ENCODE assay signal across 15 cellular contexts in the genomic region with DNA sequence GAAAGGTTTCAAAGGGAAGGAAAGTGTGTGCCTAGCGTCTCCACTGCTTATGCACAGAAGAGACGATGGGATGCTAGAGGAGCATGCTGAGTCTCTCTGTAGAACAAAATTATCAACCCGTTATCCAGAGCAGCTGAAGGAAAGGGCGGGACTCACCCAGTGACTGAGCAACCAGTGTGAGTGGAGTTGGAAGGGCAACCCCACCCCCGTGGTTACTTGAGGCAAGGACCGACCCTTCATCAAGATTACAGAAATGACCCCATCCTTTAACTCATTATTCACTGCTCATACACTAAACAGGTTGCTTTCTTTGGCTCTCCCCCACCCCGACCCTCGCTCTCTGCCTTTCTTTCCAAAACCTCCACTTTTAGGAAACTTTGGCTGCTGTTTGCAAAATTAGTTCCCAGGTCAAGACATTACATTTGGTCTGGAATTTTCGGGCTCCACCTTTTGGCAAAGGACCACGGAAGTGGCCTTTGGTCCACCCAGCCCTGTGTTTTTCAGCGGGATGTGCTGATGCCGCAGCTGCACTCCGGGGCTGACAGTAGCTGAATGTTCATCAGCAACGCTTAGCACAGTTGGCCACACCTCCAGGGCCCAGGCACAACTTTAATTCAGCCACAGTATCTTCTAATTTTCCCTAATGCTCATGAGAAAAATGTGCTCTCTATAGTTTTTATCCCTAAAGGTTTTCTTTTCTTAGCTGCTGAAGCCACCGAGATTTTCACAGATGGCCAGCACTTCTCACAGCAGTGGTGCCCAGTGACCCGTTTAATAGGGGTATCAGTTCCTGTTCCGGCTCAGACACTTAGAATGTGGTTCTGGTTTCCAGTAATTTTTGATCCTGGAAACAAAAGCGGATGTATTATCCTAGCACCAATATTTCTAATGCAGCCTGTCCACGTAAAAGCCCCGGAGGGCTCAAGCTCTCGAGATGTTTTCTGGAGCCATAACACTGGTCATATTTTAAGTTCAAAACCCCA.
DNase-seq lines count a peak whose midpoint lies in the region; ATAC-seq, FAIRE-seq and TF ChIP-seq lines count a peak whose summit lies in the region.
"Had no signal": no experiment of that assay in that cellular context is flagged by ENCODE, and none has a peak within 500 bp of the region (broad histone marks: within the 10 kb centered on the region; RNA-seq: fewer than 3 reads in every experiment).

No MANE protein-coding gene starts in this region.

- no peak for TF ChIP-seq RAD21 in GM12878 (IDR thresholded peaks at IDR 0.05; ENCODE audit: insufficient read depth, low read depth, low read length)

- no peak overlapping the region for H3K9ac ChIP-seq in GM12878 (ENCODE audit: control insufficient read depth, insufficient read depth, low read length)
- H3K9ac ChIP-seq: KMS-11 had no signal

- no peaks in the 10 kb centered on the region for H3K36me3 ChIP-seq in GM12878 (ENCODE audit: control insufficient read depth in 2 of 2, insufficient read depth in 2 of 2, low read length in 1 of 2)
- H3K36me3 ChIP-seq: vagina had no signal

- CTCF ChIA-PET in GM12878 (lab: Yijun Ruan, JAX): interaction anchor here (1.0 to 4.7 kb wide), 7 partner anchors 12 to 555 kb away, joined by 3 to 31 read pairs (median 7); no protein-coding TSS in a partner anchor

- peaks cover 24% of the 10 kb centered on the region for H3K4me1 ChIP-seq in GM12878 (ENCODE audit: control insufficient read depth, insufficient read depth, low read length)
- H3K4me1 ChIP-seq: A549, Caco-2 had no signal

- no peaks in the 10 kb centered on the region; the same call in 2 of the 3 replicates for H3K9me3 ChIP-seq in GM12878 (replicated peaks; ENCODE audit: control insufficient read depth, insufficient read depth, low read length)
- H3K9me3 ChIP-seq: A549, Caco-2, vagina had no signal

- no peak overlapping the region for H3K27ac ChIP-seq in GM12878 (ENCODE audit: control insufficient read depth, insufficient read depth)
- H3K27ac ChIP-seq: A549, epithelial cell of prostate, KMS-11, vagina had no signal

- intact Hi-C loops in GM12878 (cut with micrococcal nuclease; ENCODE audit: unreplicated experiment): no loop called here

- H3K9me3 Mint-ChIP-seq in type B pancreatic cell: no peaks in the 10 kb centered on the region

- no peak overlapping the region for H3K4me3 Mint-ChIP-seq in type B pancreatic cell

- no peaks in the 10 kb centered on the region for H4K20me1 ChIP-seq in GM12878 (ENCODE audit: control insufficient read depth, insufficient read depth)

- no peaks in the 10 kb centered on the region for H3K27me3 ChIP-seq in GM12878 (replicated peaks in 1 of 2; ENCODE audit: control insufficient read depth in 2 of 2, insufficient read depth in 2 of 2, low read length in 1 of 2)
- H3K27me3 ChIP-seq: vagina had no signal

- SMC1A ChIA-PET in GM12878 (lab: Charles Lee; ENCODE audit: uncharacterized antibody, unreplicated experiment): interaction anchor here (0.7 to 2.1 kb wide), 3 partner anchors 12 to 555 kb away, joined by 3 to 5 read pairs (median 3); no protein-coding TSS in a partner anchor

- H3K36me3 Mint-ChIP-seq in type B pancreatic cell: no peaks in the 10 kb centered on the region

- DNase-seq in activated effector memory CD4-positive, alpha-beta T cell treated with anti-CD3 and anti-CD28 coated beads, Interleukin-2, amount 50 U/mL, for 16 hours: peak; percentile 16
- no peak for DNase-seq in activated effector memory CD4-positive, alpha-beta T cell treated with Interleukin-2 at 50 U/mL for 16 hours
- DNase-seq in GM12878 (ENCODE audit: low read depth, low spot score) (peak; percentile 31), lung microvascular endothelial cell (ENCODE audit: low read depth in 2 of 2) (peak; percentile 39 to 52), type B pancreatic cell (ENCODE audit: extremely low spot score, unreplicated experiment) (peak; percentile 40), NCI-H187 treated with DMSO at 0.1 percent for 48 hours (lab: John Stamatoyannopoulos, UW) (no peak), NCI-H146 (lab: John Stamatoyannopoulos, UW) (no peak), NCI-H2196 treated with DMSO at 0.1 percent for 48 hours (lab: John Stamatoyannopoulos, UW; ENCODE audit: unreplicated experiment) (no peak)
- DNase-seq: activated CD4-positive, alpha-beta T cell treated with anti-CD3 and anti-CD28 coated beads, Interleukin-2, amount 50 U/mL, for 1 hour; Caco-2 had no signal

- no peak overlapping the region for H3K4me3 ChIP-seq in GM12878
- H3K4me3 ChIP-seq: A549, smooth muscle cell, vagina had no signal

- H3K4me2 ChIP-seq in GM12878 (ENCODE audit: control insufficient read depth, insufficient read depth): peak overlapping the region; percentile 1; the same call in 1 of the 2 replicates
- H3K4me2 ChIP-seq: A549, KMS-11, smooth muscle cell had no signal

- no TSS peak for BruUV-seq in GM12878 (replicated peaks; lab: Mats Ljungman, UMichigan)

- H3K27me3 Mint-ChIP-seq in type B pancreatic cell: peaks cover 21% of the 10 kb centered on the region

- WGBS in GM12878 (ENCODE audit: insufficient coverage, insufficient replicate concordance, low lambda C conversion rate, missing lambda C conversion rate): 40% methylated on average over 21 of the region's 21 CpGs

- no peaks in the 10 kb centered on the region for H3K79me2 ChIP-seq in GM12878 (ENCODE audit: control insufficient read depth, insufficient read depth, low read length)

- no peak for TF ChIP-seq EP300 in GM12878 (IDR thresholded peaks at IDR 0.05; ENCODE audit: borderline replicate concordance in 1 of 2, control insufficient read depth in 1 of 2, low read depth in 2 of 2, low read length in 2 of 2)

- TF ChIP-seq CTCF in GM12878 (IDR thresholded peaks at IDR 0.05 in 2 of 3, conservative IDR thresholded peaks at IDR 0.05 in 1 of 3; ENCODE audit: control insufficient read depth in 2 of 3, extremely low read depth in 1 of 3, insufficient read depth in 1 of 3, low read depth in 3 of 3, low read length in 3 of 3) (no peak), type B pancreatic cell (conservative IDR thresholded peaks at IDR 0.05) (no peak)

- no peak overlapping the region for H3K27ac Mint-ChIP-seq in type B pancreatic cell

- H3K4me1 Mint-ChIP-seq in type B pancreatic cell (ENCODE audit: unreplicated experiment): peaks cover 5% of the 10 kb centered on the region

- FAIRE-seq in GM12878 (lab: Jason Lieb, UNC): no peak
- FAIRE-seq: A549 had no signal

- in situ Hi-C loops in GM12878 (cut with MboI): loop anchor here (10.0 to 25.0 kb wide), 2 partner anchors 552 to 910 kb away; no protein-coding TSS in a partner anchor

- H2AFZ ChIP-seq in GM12878 (ENCODE audit: control insufficient read depth, low read depth, low read length): no peak overlapping the region

- RAD21 ChIA-PET in GM12878 (lab: Charles Lee; ENCODE audit: unreplicated experiment): interaction anchor here (0.9 to 3.1 kb wide), 3 partner anchors 11 to 555 kb away, joined by 4 to 12 read pairs (median 5); no protein-coding TSS in a partner anchor

- TF ChIP-seq POLR2A in GM12878 (IDR thresholded peaks at IDR 0.05; ENCODE audit: low read depth, low read length): no peak

- POLR2A ChIA-PET in GM12878 (lab: Charles Lee): no interaction called here

- peak; percentile 74 for ATAC-seq in GM12878

TF ChIP-seq in GM12878, 131 proteins besides CTCF, POLR2A, EP300 and RAD21 (continues in another document):
- TF ChIP-seq JUNB (IDR thresholded peaks at IDR 0.05) (no peak), SPI1 (IDR thresholded peaks at IDR 0.05; ENCODE audit: borderline replicate concordance, insufficient read depth, low read depth, low read length) (peak; percentile 87), MEF2B (IDR thresholded peaks at IDR 0.05; ENCODE audit: partially characterized antibody, poor library complexity, severe bottlenecking) (no peak), PRDM15 (CRISPR knock-in tag; IDR thresholded peaks at IDR 0.05) (no peak), NFIC (IDR thresholded peaks at IDR 0.05; ENCODE audit: low read depth, low read length) (0 out of 2 replicates have a peak, but pooled peaks have one; percentile 31), ZNF24 (IDR thresholded peaks at IDR 0.05) (no peak), IKZF1 (conservative IDR thresholded peaks at IDR 0.05) (peak; percentile 32; the same call in 1 of the 2 replicates), SREBF2 (IDR thresholded peaks at IDR 0.05; ENCODE audit: low read length) (no peak), IRF4 (IDR thresholded peaks at IDR 0.05; ENCODE audit: low read depth, low read length) (no peak), CREB1 (IDR thresholded peaks at IDR 0.05; ENCODE audit: low read depth) (no peak), NFXL1 (IDR thresholded peaks at IDR 0.05; ENCODE audit: borderline replicate concordance) (no peak), SMAD5 (IDR thresholded peaks at IDR 0.05; ENCODE audit: low read depth) (no peak), GABPA (IDR thresholded peaks at IDR 0.05; ENCODE audit: low read depth) (peak; percentile 65), NR2C1 (IDR thresholded peaks at IDR 0.05) (peak; percentile 75), PAX5 (IDR thresholded peaks at IDR 0.05; ENCODE audit: borderline replicate concordance, low read depth, low read length) (0 out of 2 replicates have a peak, but pooled peaks have one; percentile 64), RBBP5 (conservative IDR thresholded peaks at IDR 0.05) (no peak)

Comparison
In these comparisons a context has a peak if more than half of its experiments do, and no peak if none do; other contexts are left out.
1. DNase-seq: peak in activated effector memory CD4-positive, alpha-beta T cell treated with anti-CD3 and anti-CD28 coated beads, Interleukin-2, amount 50 U/mL, for 16 hours (single experiment), GM12878 (single experiment), lung microvascular endothelial cell (2 of 2) and type B pancreatic cell (single experiment); none in activated effector memory CD4-positive, alpha-beta T cell treated with Interleukin-2 at 50 U/mL for 16 hours (single experiment), NCI-H187 treated with DMSO at 0.1 percent for 48 hours (single experiment), NCI-H146 (single experiment) and NCI-H2196 treated with DMSO at 0.1 percent for 48 hours (single experiment).